Comparison of ENCODE assay signal across 12 cellular contexts in genomic region chr5:158384535-158385421, GRCh38.
DNase-seq lines count a peak whose midpoint lies in the region; ATAC-seq and TF ChIP-seq lines count a peak whose summit lies in the region.
"Had no signal": no experiment of that assay in that cellular context is flagged by ENCODE, and none has a peak within 500 bp of the region (broad histone marks: within the 10 kb centered on the region; RNA-seq: fewer than 3 reads in every experiment).

No MANE protein-coding gene starts in this region.

- H3K27me3 Mint-ChIP-seq in activated T-cell treated with anti-CD3 and anti-CD28 coated beads, Interleukin-2, amount 50 U/mL, for 24 hours, result no peaks in the 10 kb centered on the region

- no peaks in the 10 kb centered on the region for H3K27me3 ChIP-seq in fibroblast of lung (ENCODE audit: control insufficient read depth, insufficient read depth, low read length)
- H3K27me3 ChIP-seq in smooth muscle cell (ENCODE audit: low read depth), result no peaks in the 10 kb centered on the region
- no peaks in the 10 kb centered on the region for H3K27me3 ChIP-seq in gastrocnemius medialis
- H3K27me3 ChIP-seq: tibial artery had no signal

- H3K27ac Mint-ChIP-seq in activated T-cell treated with anti-CD3 and anti-CD28 coated beads, Interleukin-2, amount 50 U/mL, for 24 hours, result peak overlapping the region; percentile 2
- H3K27ac Mint-ChIP-seq: endodermal cell, mesothelial cell of epicardium had no signal

- H2AFZ ChIP-seq in fibroblast of lung (ENCODE audit: low read length) (no peak overlapping the region), smooth muscle cell (ENCODE audit: low read depth) (no peak overlapping the region)

- no peaks in the 10 kb centered on the region for H3K36me3 ChIP-seq in fibroblast of lung (ENCODE audit: control insufficient read depth, insufficient read depth, low read length)
- no peaks in the 10 kb centered on the region for H3K36me3 ChIP-seq in smooth muscle cell (ENCODE audit: low read depth)
- no peaks in the 10 kb centered on the region for H3K36me3 ChIP-seq in gastrocnemius medialis
- H3K36me3 ChIP-seq: tibial artery had no signal

- H3K27ac ChIP-seq in fibroblast of lung (ENCODE audit: insufficient read depth, low read length) (peak overlapping the region; percentile 73), smooth muscle cell (ENCODE audit: low read depth) (peak overlapping the region; percentile 87), gastrocnemius medialis (no peak overlapping the region)

- H3K9ac ChIP-seq in fibroblast of lung (ENCODE audit: insufficient read depth, low read length), result no peak overlapping the region
- peak overlapping the region; percentile 29 for H3K9ac ChIP-seq in smooth muscle cell (ENCODE audit: low read depth)

- TF ChIP-seq POLR2A in gastrocnemius medialis (IDR thresholded peaks at IDR 0.05), result no peak

- intact Hi-C loops in gastrocnemius medialis (cut with DNase I; ENCODE audit: low total_unique reads), result no loop called here

- H3K79me2 ChIP-seq in fibroblast of lung (ENCODE audit: control insufficient read depth, insufficient read depth, low read length), result no peaks in the 10 kb centered on the region
- H3K79me2 ChIP-seq in smooth muscle cell (ENCODE audit: low read depth), result no peaks in the 10 kb centered on the region

- DNase-seq in activated T-cell treated with anti-CD3 and anti-CD28 coated beads, Interleukin-2, amount 50 U/mL, for 24 hours, result no peak
- no peak for DNase-seq in activated T-cell treated with anti-CD3 and anti-CD28 coated beads, Interleukin-2, amount 50 U/mL, for 1 hour
- DNase-seq in RKO (ENCODE audit: low spot score) (peak; percentile 70), fibroblast of lung (ENCODE audit: low read depth in 2 of 2) (peak; percentile 97 to 99), smooth muscle cell (lab: John Stamatoyannopoulos, UW; ENCODE audit: unreplicated experiment) (no peak), NCI-H345 treated with DMSO at 0.1 percent for 48 hours (lab: John Stamatoyannopoulos, UW; ENCODE audit: unreplicated experiment) (no peak), gastrocnemius medialis (no peak), islet precursor cell (no peak)
- DNase-seq: AML-193, endodermal cell had no signal

- 54% methylated on average over 1 of the region's 1 CpG for WGBS in smooth muscle cell (ENCODE audit: low lambda C conversion rate)

- in situ Hi-C loops in gastrocnemius medialis (cut with MboI; ENCODE audit: low sequenced_read_pairs in 4 of 4), result no loop called here

- no peak for TF ChIP-seq CTCF in fibroblast of lung (conservative IDR thresholded peaks at IDR 0.05 in 1 of 2, IDR thresholded peaks at IDR 0.05 in 1 of 2; ENCODE audit: low read depth in 1 of 2, low read length in 2 of 2)
- no peak for TF ChIP-seq CTCF in smooth muscle cell (IDR thresholded peaks at IDR 0.05; ENCODE audit: borderline replicate concordance, insufficient read depth, poor library complexity, severe bottlenecking)
- no peak for TF ChIP-seq CTCF in gastrocnemius medialis (IDR thresholded peaks at IDR 0.05 in 4 of 5, conservative IDR thresholded peaks at IDR 0.05 in 1 of 5)

- peak overlapping the region; percentile 4 for H3K4me2 ChIP-seq in fibroblast of lung (ENCODE audit: extremely low read depth, insufficient read depth, low read length)
- peak overlapping the region; percentile 5 for H3K4me2 ChIP-seq in smooth muscle cell

- peaks cover 25% of the 10 kb centered on the region for H3K4me1 ChIP-seq in fibroblast of lung (ENCODE audit: control insufficient read depth, extremely low read depth, insufficient read depth, low read length)
- peaks cover 13% of the 10 kb centered on the region for H3K4me1 ChIP-seq in smooth muscle cell (ENCODE audit: low read depth)
- no peaks in the 10 kb centered on the region for H3K4me1 ChIP-seq in gastrocnemius medialis

- H3K4me1 Mint-ChIP-seq in activated T-cell treated with anti-CD3 and anti-CD28 coated beads, Interleukin-2, amount 50 U/mL, for 24 hours (ENCODE audit: low read depth), result peaks cover 18% of the 10 kb centered on the region

- no peak overlapping the region for H3K4me3 Mint-ChIP-seq in activated T-cell treated with anti-CD3 and anti-CD28 coated beads, Interleukin-2, amount 50 U/mL, for 24 hours
- H3K4me3 Mint-ChIP-seq: endodermal cell, mesothelial cell of epicardium had no signal

- peaks cover 21% of the 10 kb centered on the region for H3K9me3 Mint-ChIP-seq in activated T-cell treated with anti-CD3 and anti-CD28 coated beads, Interleukin-2, amount 50 U/mL, for 24 hours

- no peak overlapping the region for H3K4me3 ChIP-seq in fibroblast of lung (replicated peaks in 1 of 4; ENCODE audit: control extremely low read depth in 1 of 4, insufficient read depth in 1 of 4, low read depth in 3 of 4, low read length in 4 of 4)
- no peak overlapping the region for H3K4me3 ChIP-seq in smooth muscle cell
- H3K4me3 ChIP-seq in gastrocnemius medialis, result no peak overlapping the region
- H3K4me3 ChIP-seq: tibial artery had no signal

- no peaks in the 10 kb centered on the region for H3K36me3 Mint-ChIP-seq in activated T-cell treated with anti-CD3 and anti-CD28 coated beads, Interleukin-2, amount 50 U/mL, for 24 hours (ENCODE audit: low read depth)
- H3K36me3 Mint-ChIP-seq: mesothelial cell of epicardium had no signal

- H3K9me3 ChIP-seq in fibroblast of lung (ENCODE audit: control insufficient read depth, insufficient read depth, low read depth, low read length) (no peaks in the 10 kb centered on the region), smooth muscle cell (replicated peaks; ENCODE audit: low read depth) (no peaks in the 10 kb centered on the region), gastrocnemius medialis (no peaks in the 10 kb centered on the region)
- H3K9me3 ChIP-seq: tibial artery had no signal

- H4K20me1 ChIP-seq in fibroblast of lung (ENCODE audit: control insufficient read depth, extremely low read depth, insufficient read depth, low read length) (no peaks in the 10 kb centered on the region), smooth muscle cell (ENCODE audit: low read depth) (no peaks in the 10 kb centered on the region)

- no peak for ATAC-seq in gastrocnemius medialis

- H3F3A ChIP-seq in smooth muscle cell (ENCODE audit: low read depth), result peaks cover 35% of the 10 kb centered on the region

Comparison
In these comparisons a context has a peak if more than half of its experiments do, and no peak if none do; other contexts are left out.
1. DNase-seq: peak in RKO (single experiment) and fibroblast of lung (2 of 2); none in activated T-cell treated with anti-CD3 and anti-CD28 coated beads, Interleukin-2, amount 50 U/mL, for 24 hours (single experiment), activated T-cell treated with anti-CD3 and anti-CD28 coated beads, Interleukin-2, amount 50 U/mL, for 1 hour (single experiment), smooth muscle cell (single experiment), NCI-H345 treated with DMSO at 0.1 percent for 48 hours (single experiment), gastrocnemius medialis (0 of 2) and islet precursor cell (single experiment).
2. H3K27ac ChIP-seq: peak in fibroblast of lung (single experiment) and smooth muscle cell (single experiment); none in gastrocnemius medialis (0 of 4).